8 cellular contexts compared by ENCODE assay signal in the genomic region with DNA sequence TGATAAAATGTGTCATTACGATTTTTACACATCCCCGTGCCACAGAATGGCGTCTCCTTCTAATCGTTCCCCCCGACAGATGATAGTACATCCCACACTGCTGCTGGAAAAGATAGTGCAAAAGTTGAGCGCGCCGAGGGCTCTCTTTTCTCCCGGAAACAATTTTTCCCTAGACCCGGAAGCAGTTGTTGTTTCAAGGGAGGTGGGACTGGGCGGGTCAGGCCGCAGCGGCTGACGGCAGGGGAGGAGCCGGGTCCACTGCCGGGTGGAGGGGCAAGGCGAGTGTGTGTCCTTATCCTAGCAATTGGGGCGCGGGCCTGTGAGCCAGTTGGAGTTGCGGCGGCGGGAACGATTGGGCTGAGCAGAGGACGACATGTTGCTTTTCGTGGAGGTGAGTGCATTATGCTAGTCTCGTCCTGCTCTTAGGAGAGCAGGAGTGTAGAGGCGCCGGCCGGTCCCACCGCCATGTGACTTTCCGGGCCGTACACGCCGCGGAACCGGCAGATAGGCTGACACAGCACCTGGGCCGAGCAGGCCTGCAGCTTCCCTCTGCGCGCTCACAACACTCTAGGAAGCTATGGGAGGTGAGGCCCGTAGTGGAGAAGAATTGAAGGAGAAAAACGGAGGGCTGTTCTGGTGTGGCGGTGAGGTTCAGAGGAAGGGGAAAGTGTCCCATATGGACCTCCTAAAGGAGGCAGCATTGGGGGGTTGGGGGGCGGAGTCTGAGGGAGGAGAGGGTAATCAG. TPM values are rescaled to one million over a fixed set of nuclear protein-coding genes. Genes with fewer than 3 reads are reported as not detected.
DNase-seq lines count a peak whose midpoint lies in the region; ATAC-seq and TF ChIP-seq lines count a peak whose summit lies in the region.

LARP4 (plus strand) TSS at position 248 of the 745 bp plus-strand sequence; CDS start at position 374, 126 bp downstream.

- no peaks in the 10 kb centered on the region for H3K27me3 ChIP-seq in PC-9 (ENCODE audit: insufficient read depth, low read depth)

- H3K79me2 ChIP-seq in PC-9 (ENCODE audit: low read depth): peaks cover 50% of the 10 kb centered on the region

- peak within 1 kb of the TSS; percentile 87 for H2AFZ ChIP-seq in PC-9

- peaks cover 66% of the 10 kb centered on the region for H3F3A ChIP-seq in PC-9 (ENCODE audit: insufficient read depth, low read depth)

- H4K20me1 ChIP-seq in PC-9 (ENCODE audit: insufficient read depth): peaks cover 19% of the 10 kb centered on the region

- no peaks in the 10 kb centered on the region for H3K9me3 ChIP-seq in PC-9 (ENCODE audit: insufficient read depth, low read depth)

- peak within 1 kb of the TSS; percentile 88 for H3K27ac ChIP-seq in PC-9

- 0 out of 2 replicates have a peak, but pooled peaks cover 7% of the 10 kb centered on the region for H3K36me3 ChIP-seq in PC-9 (ENCODE audit: low read depth)

- DNase-seq in DMS 273 treated with DMSO at 0.1 percent for 48 hours (lab: John Stamatoyannopoulos, UW): peak; percentile 88
- DNase-seq in Jurkat, Clone E6-1 (ENCODE audit: low read depth, low spot score): peak; percentile 95
- peak; percentile 86 to 93 for DNase-seq in PC-9
- peak; percentile 87 for DNase-seq in activated T-cell treated with anti-CD3 and anti-CD28 coated beads, Interleukin-2, amount 50 U/mL, for 1 hour
- DNase-seq in epithelial cell of proximal tubule (ENCODE audit: low read depth): peak; percentile 63
- peak; percentile 93 for DNase-seq in mucosa of gallbladder (ENCODE audit: low spot score)
- DNase-seq in stimulated activated CD8-positive, alpha-beta memory T cell treated with anti-CD3 and anti-CD28 coated beads, Interleukin-4, amount 100 ng/mL, for 4 hours (ENCODE audit: low read depth in 2 of 2, low spot score in 1 of 2): peak; percentile 70 to 80

- peaks cover 50% of the 10 kb centered on the region for H3K4me1 ChIP-seq in PC-9 (replicated peaks; ENCODE audit: insufficient read depth)

- ATAC-seq in GM21576 (IDR thresholded peaks at IDR 0.05; ENCODE audit: unreplicated experiment): peak; percentile 94

- intact Hi-C loops in PC-9 (cut with micrococcal nuclease; ENCODE audit: unreplicated experiment): loop anchor here (2.0 to 10.0 kb wide), 4 partner anchors 74 to 316 kb away; partner anchors contain the start of gene SMARCD1

- no peaks in the 10 kb centered on the region for H3K9me2 ChIP-seq in PC-9 (ENCODE audit: insufficient read depth)

- peak within 1 kb of the TSS; percentile 89 for H3K4me2 ChIP-seq in PC-9

- no peak for TF ChIP-seq CTCF in PC-9 (conservative IDR thresholded peaks at IDR 0.05)
- no peak for TF ChIP-seq CTCF in epithelial cell of proximal tubule (conservative IDR thresholded peaks at IDR 0.05; ENCODE audit: low read depth, low read length)

- CTCF ChIA-PET in PC-9 (lab: Charles Lee): no interaction called here

- BruUV-seq in PC-9 (replicated peaks; lab: Mats Ljungman, UMichigan): no TSS peak

- POLR2A ChIA-PET in PC-9 (lab: Charles Lee; ENCODE audit: unreplicated experiment): interaction anchor here (0.7 kb wide), 2 partner anchors 123 to 290 kb away, joined by 3 to 20 read pairs; no protein-coding TSS in a partner anchor

- peak within 1 kb of the TSS; percentile 76 for H3K4me3 ChIP-seq in Jurkat, Clone E6-1 (ENCODE audit: low read length)
- H3K4me3 ChIP-seq in PC-9 (peak within 1 kb of the TSS; percentile 83), epithelial cell of proximal tubule (ENCODE audit: low read depth, low read length) (peak within 1 kb of the TSS; percentile 79)

RNA-seq across cellular contexts. Expression of gene LARP4, which starts in this region (rescaled TPM):
- polyA plus RNA-seq in Jurkat, Clone E6-1 (2012; ENCODE audit: insufficient read depth, insufficient read length): 35.1 TPM
- total RNA-seq in PC-9 (2021) (49.2 and 74.2 TPM in 2 replicates), epithelial cell of proximal tubule (24.0 and 27.1 TPM in 2 replicates), mucosa of gallbladder (43.0 TPM)

Comparison
In these comparisons a context has a peak if more than half of its experiments do, and no peak if none do; other contexts are left out.
1. Peak in every context shown above with its lines: DNase-seq, ATAC-seq, H3K4me3 ChIP-seq and H3K27ac ChIP-seq.